8 cellular contexts compared by ENCODE assay signal in genomic region chrX:68829594-68830485, GRCh38. TPM values are rescaled to one million over a fixed set of nuclear protein-coding genes. Genes with fewer than 3 reads are reported as not detected.
DNase-seq lines count a peak whose midpoint lies in the region; ATAC-seq, FAIRE-seq and TF ChIP-seq lines count a peak whose summit lies in the region.

No MANE protein-coding gene starts in this region.

- TF ChIP-seq CTCF in osteoblast (IDR thresholded peaks at IDR 0.05; ENCODE audit: extremely low read depth, low read depth, low read length) = no peak

- peaks cover 7% of the 10 kb centered on the region for H3K27me3 Mint-ChIP-seq in activated CD8-positive, alpha-beta memory T cell treated with anti-CD3 and anti-CD28 coated beads, Interleukin-2, amount 10 ng/mL, durations not matched to agents 7 days and 5 days

- H3K4me2 ChIP-seq in osteoblast (ENCODE audit: insufficient read depth, low read length) = peak overlapping the region; percentile 76

- H3K27ac ChIP-seq in osteoblast (ENCODE audit: low read depth, low read length) = no peak overlapping the region

- H4K20me1 ChIP-seq in osteoblast (ENCODE audit: insufficient read depth, low read length) = peaks cover 24% of the 10 kb centered on the region

- ATAC-seq in activated CD8-positive, alpha-beta memory T cell treated with anti-CD3 and anti-CD28 coated beads, Interleukin-2, amount 10 ng/mL, durations not matched to agents 7 days and 5 days = no peak
- ATAC-seq in GM18505 (IDR thresholded peaks at IDR 0.05; ENCODE audit: unreplicated experiment) = no peak

- H3K36me3 ChIP-seq in osteoblast (ENCODE audit: insufficient read depth, low read length) = no peaks in the 10 kb centered on the region

- CTCF ChIA-PET in activated CD8-positive, alpha-beta memory T cell treated with anti-CD3 and anti-CD28 coated beads, Interleukin-2, amount 10 ng/mL, durations not matched to agents 7 days and 5 days (lab: Charles Lee) = interaction anchor here (0.8 to 4.7 kb wide), 6 partner anchors 328 to 455 kb away, joined by 3 to 64 read pairs (median 8); partner anchors contain the start of gene PJA1

- no peak for TF ChIP-seq POLR2A in GM18505 (IDR thresholded peaks at IDR 0.05; ENCODE audit: borderline replicate concordance, extremely low read depth, insufficient read depth, insufficient read length)

- peak overlapping the region; percentile 81 for H3K4me3 Mint-ChIP-seq in activated CD8-positive, alpha-beta memory T cell treated with anti-CD3 and anti-CD28 coated beads, Interleukin-2, amount 10 ng/mL, durations not matched to agents 7 days and 5 days

- H3K4me1 ChIP-seq in osteoblast (ENCODE audit: insufficient read depth, low read length) = peaks cover 3% of the 10 kb centered on the region

- H3K9me3 Mint-ChIP-seq in activated CD8-positive, alpha-beta memory T cell treated with anti-CD3 and anti-CD28 coated beads, Interleukin-2, amount 10 ng/mL, durations not matched to agents 7 days and 5 days (ENCODE audit: low read depth) = no peaks in the 10 kb centered on the region

- peak; percentile 10 for DNase-seq in activated naive CD4-positive, alpha-beta T cell treated with Interleukin-2 at 50 U/mL for 16 hours
- DNase-seq in activated naive CD4-positive, alpha-beta T cell (lab: John Stamatoyannopoulos, UW) = no peak
- DNase-seq in activated CD8-positive, alpha-beta memory T cell treated with anti-CD3 and anti-CD28 coated beads, Interleukin-2, amount 10 ng/mL, durations not matched to agents 7 days and 5 days = no peak
- DNase-seq in foreskin melanocyte = peak; percentile 1
- DNase-seq in osteoblast (ENCODE audit: insufficient read length, low spot score, missing footprints) = peak; percentile 89
- DNase-seq in T-helper 9 cell = no peak
- DNase-seq in RCC 7860 (ENCODE audit: low spot score) = no peak

- no peak for FAIRE-seq in RCC 7860 (lab: Jason Lieb, UNC)

- H3K9me3 ChIP-seq in osteoblast (ENCODE audit: low read depth, low read length) = no peaks in the 10 kb centered on the region

- H3K36me3 Mint-ChIP-seq in activated CD8-positive, alpha-beta memory T cell treated with anti-CD3 and anti-CD28 coated beads, Interleukin-2, amount 10 ng/mL, durations not matched to agents 7 days and 5 days = no peaks in the 10 kb centered on the region

- peaks cover 14% of the 10 kb centered on the region for H3K4me1 Mint-ChIP-seq in activated CD8-positive, alpha-beta memory T cell treated with anti-CD3 and anti-CD28 coated beads, Interleukin-2, amount 10 ng/mL, durations not matched to agents 7 days and 5 days

- H3K27ac Mint-ChIP-seq in activated CD8-positive, alpha-beta memory T cell treated with anti-CD3 and anti-CD28 coated beads, Interleukin-2, amount 10 ng/mL, durations not matched to agents 7 days and 5 days = no peak overlapping the region

- peaks cover 29% of the 10 kb centered on the region for H3K79me2 ChIP-seq in osteoblast (ENCODE audit: insufficient read depth, low read length)

- H3K27me3 ChIP-seq in osteoblast (ENCODE audit: insufficient read depth, low read length) = peaks cover 14% of the 10 kb centered on the region

- no peak overlapping the region for H2AFZ ChIP-seq in osteoblast (ENCODE audit: low read length)

- peak overlapping the region; percentile 77 for H3K4me3 ChIP-seq in osteoblast (ENCODE audit: insufficient read depth, low read length)

RNA-seq across cellular contexts. Expression of gene EFNB1, which starts 1.0 kb away (rescaled TPM):
- total RNA-seq in activated CD8-positive, alpha-beta memory T cell treated with anti-CD3 and anti-CD28 coated beads, Interleukin-2, amount 10 ng/mL, durations not matched to agents 7 days and 5 days = 1 to 10 TPM; 4.2 to 4.3 TPM
- total RNA-seq in osteoblast = 34.7 and 35.7 TPM in 2 replicates

Comparison
In these comparisons a context has a peak if more than half of its experiments do, and no peak if none do; other contexts are left out.
1. DNase-seq: peak in activated naive CD4-positive, alpha-beta T cell treated with Interleukin-2 at 50 U/mL for 16 hours (single experiment), foreskin melanocyte (single experiment) and osteoblast (single experiment); none in activated naive CD4-positive, alpha-beta T cell (0 of 4), activated CD8-positive, alpha-beta memory T cell treated with anti-CD3 and anti-CD28 coated beads, Interleukin-2, amount 10 ng/mL, durations not matched to agents 7 days and 5 days (single experiment), T-helper 9 cell (single experiment) and RCC 7860 (single experiment).